In genomic region chr21:23394458-23394857, GRCh38 we compare ENCODE assay signal across 27 cellular contexts.
"Had no signal": no experiment of that assay in that cellular context is flagged by ENCODE, and none has a peak within 500 bp of the region (broad histone marks: within the 10 kb centered on the region; RNA-seq: fewer than 3 reads in every experiment).

No MANE protein-coding gene starts in this region.

- H3K27ac Mint-ChIP-seq: activated CD8-positive, alpha-beta T cell treated with anti-CD3 and anti-CD28 coated beads, Interleukin-2, amount 10 ng/mL, durations not matched to agents 7 days and 5 days; activated naive CD4-positive, alpha-beta T cell treated with anti-CD3 and anti-CD28 coated beads, Interleukin-2, amount 50 U/mL, for 72 hours; activated T-helper 1 cell treated with anti-CD3 and anti-CD28 coated beads, Interleukin-12 subunit alpha, Interleukin-12 subunit beta, Interleukin-2, Interleukin-4 antibody, amounts not matched to agents 30 ng/mL and 10 ng/mL and 1 ng/mL, durations not matched to agents 14 hours and 24 hours and 36 hours; brain; effector memory CD8-positive, alpha-beta T cell; memory B cell; nephron; type B pancreatic cell had no signal

- H3K4me1 Mint-ChIP-seq: brain, memory B cell, nephron had no signal

- H3K36me3 ChIP-seq: esophagus squamous epithelium, gastroesophageal sphincter, neutrophil, pancreas, right atrium auricular region, spleen, thoracic aorta, vagina had no signal

- H3K9me3 Mint-ChIP-seq: activated naive CD4-positive, alpha-beta T cell treated with anti-CD3 and anti-CD28 coated beads, Interleukin-2, amount 50 U/mL, for 72 hours; activated T-helper 1 cell treated with anti-CD3 and anti-CD28 coated beads, Interleukin-12 subunit alpha, Interleukin-12 subunit beta, Interleukin-2, Interleukin-4 antibody, amounts not matched to agents 30 ng/mL and 10 ng/mL and 1 ng/mL, durations not matched to agents 14 hours and 24 hours and 36 hours; memory B cell; nephron; type B pancreatic cell had no signal

- H3K9me3 ChIP-seq: esophagus squamous epithelium, gastroesophageal sphincter, neutrophil, pancreas, psoas muscle, right atrium auricular region, thoracic aorta, vagina had no signal

- FAIRE-seq: pancreas had no signal

- DNase-seq: activated CD4-positive, alpha-beta T cell treated with anti-CD3 and anti-CD28 coated beads, Interleukin-2, amount 50 U/mL, for 1 hour; activated CD8-positive, alpha-beta T cell treated with anti-CD3 and anti-CD28 coated beads, Interleukin-2, amount 10 ng/mL, durations not matched to agents 7 days and 5 days; activated gamma-delta T cell; aorta; dermis blood vessel endothelial cell; effector memory CD8-positive, alpha-beta T cell; esophagus squamous epithelium; head of caudate nucleus; hypothalamus; pancreas; psoas muscle; spleen; stimulated activated CD4-positive, alpha-beta T cell treated with anti-CD3 and anti-CD28 coated beads, Interleukin-4, amount 100 ng/mL, for 1 hour; stimulated activated naive CD4-positive, alpha-beta T cell; T1000 had no signal

- H3K27me3 ChIP-seq: esophagus squamous epithelium, gastroesophageal sphincter, neutrophil, pancreas, right atrium auricular region, spleen, vagina had no signal

- H3K27me3 Mint-ChIP-seq: brain; effector memory CD8-positive, alpha-beta T cell; memory B cell; type B pancreatic cell had no signal

- H3K4me3 Mint-ChIP-seq: activated CD8-positive, alpha-beta T cell treated with anti-CD3 and anti-CD28 coated beads, Interleukin-2, amount 10 ng/mL, durations not matched to agents 7 days and 5 days; activated T-helper 1 cell treated with anti-CD3 and anti-CD28 coated beads, Interleukin-12 subunit alpha, Interleukin-12 subunit beta, Interleukin-2, Interleukin-4 antibody, amounts not matched to agents 30 ng/mL and 10 ng/mL and 1 ng/mL, durations not matched to agents 14 hours and 24 hours and 36 hours; brain; effector memory CD8-positive, alpha-beta T cell; memory B cell; nephron; type B pancreatic cell had no signal

- H3K27ac ChIP-seq: esophagus squamous epithelium, gastroesophageal sphincter, neutrophil, pancreas, psoas muscle, right atrium auricular region, spleen, thoracic aorta, vagina had no signal

- H3K4me3 ChIP-seq: esophagus squamous epithelium, gastroesophageal sphincter, pancreas, psoas muscle, right atrium auricular region, spleen, thoracic aorta, vagina had no signal

- H3K36me3 Mint-ChIP-seq: activated naive CD4-positive, alpha-beta T cell treated with anti-CD3 and anti-CD28 coated beads, Interleukin-2, amount 50 U/mL, for 72 hours; brain; memory B cell; type B pancreatic cell had no signal

- ATAC-seq: activated CD4-positive, CD25-positive, alpha-beta regulatory T cell treated with anti-CD3 and anti-CD28 coated beads, Interleukin-2, amount 50 U/mL, for 24 hours; activated CD8-positive, alpha-beta T cell treated with anti-CD3 and anti-CD28 coated beads, Interleukin-2, amount 10 ng/mL, durations not matched to agents 7 days and 5 days; activated naive CD4-positive, alpha-beta T cell treated with anti-CD3 and anti-CD28 coated beads, Interleukin-2, amount 50 U/mL, for 72 hours; effector memory CD8-positive, alpha-beta T cell; gastroesophageal sphincter; pancreas; psoas muscle had no signal

- H3K4me1 ChIP-seq: esophagus squamous epithelium, gastroesophageal sphincter, pancreas, psoas muscle, right atrium auricular region, spleen, vagina had no signal
